1 cellular context compared by ENCODE assay signal in genomic region chr7:78019457-78020130, GRCh38.
TF ChIP-seq lines count a peak whose summit lies in the region.

No MANE protein-coding gene starts in this region.

TF ChIP-seq in K562, 482 proteins besides CTCF, POLR2A, EP300 and RAD21 (continued from another document and continues in another):
- TF ChIP-seq ETS1 (conservative IDR thresholded peaks at IDR 0.05; ENCODE audit: control insufficient read depth, low read depth, low read length) (0 out of 2 replicates have a peak, but pooled peaks have one; percentile 23), ZNF583 (CRISPR knock-in tag; IDR thresholded peaks at IDR 0.05) (no peak), NUFIP1 (IDR thresholded peaks at IDR 0.05; ENCODE audit: partially characterized antibody) (no peak), EHMT2 (IDR thresholded peaks at IDR 0.05) (no peak), HDAC8 (tag; IDR thresholded peaks at IDR 0.05) (no peak), GABPB1 (CRISPR knock-in tag; IDR thresholded peaks at IDR 0.05) (peak; percentile 88), SUPT5H (IDR thresholded peaks at IDR 0.05) (peak; percentile 57; the same call in 1 of the 2 replicates), SMARCE1 (IDR thresholded peaks at IDR 0.05) (0 out of 2 replicates have a peak, but pooled peaks have one; percentile 10), GMEB1 (CRISPR knock-in tag; IDR thresholded peaks at IDR 0.05) (peak; percentile 51; the same call in 1 of the 2 replicates), HMGN3 (IDR thresholded peaks at IDR 0.05; ENCODE audit: borderline replicate concordance, extremely low read depth, insufficient read length, low read depth, low read length) (peak; percentile 36), MAX (CRISPR knock-in tag; IDR thresholded peaks at IDR 0.05) (no peak), ZNF134 (CRISPR knock-in tag; conservative IDR thresholded peaks at IDR 0.05) (peak; percentile 51; the same call in 1 of the 2 replicates), TCF3 (CRISPR knock-in tag; IDR thresholded peaks at IDR 0.05) (0 out of 2 replicates have a peak, but pooled peaks have one; percentile 18), FIP1L1 (IDR thresholded peaks at IDR 0.05; ENCODE audit: low read depth, low read length, poor library complexity, severe bottlenecking) (no peak), ZFP36 (IDR thresholded peaks at IDR 0.05; ENCODE audit: low read depth, low read length, partially characterized antibody) (no peak), KDM2B (CRISPR knock-in tag; IDR thresholded peaks at IDR 0.05) (peak; percentile 59; the same call in 1 of the 2 replicates), SMAD3 (CRISPR knock-in tag; conservative IDR thresholded peaks at IDR 0.05) (no peak), CTBP1 (IDR thresholded peaks at IDR 0.05; ENCODE audit: borderline replicate concordance) (peak; percentile 95), KLF1 (tag; IDR thresholded peaks at IDR 0.05) (peak; percentile 49), PCBP1 (IDR thresholded peaks at IDR 0.05; ENCODE audit: low read depth, low read length, poor library complexity, severe bottlenecking) (peak; percentile 79), POLR2AphosphoS5 (IDR thresholded peaks at IDR 0.05; ENCODE audit: control insufficient read depth, insufficient read depth, low read depth, low read length) (0 out of 2 replicates have a peak, but pooled peaks have one; percentile 27), HDAC2 (IDR thresholded peaks at IDR 0.05) (peak; percentile 46; the same call in 1 of the 2 replicates), GTF2E2 (tag; IDR thresholded peaks at IDR 0.05) (0 out of 2 replicates have a peak, but pooled peaks have one; percentile 69), CC2D1A (IDR thresholded peaks at IDR 0.05) (no peak), HMG20A (CRISPR knock-in tag; conservative IDR thresholded peaks at IDR 0.05) (no peak), KAT7 (CRISPR knock-in tag; IDR thresholded peaks at IDR 0.05; ENCODE audit: borderline replicate concordance) (peak; percentile 59; the same call in 1 of the 2 replicates), ZNF699 (CRISPR knock-in tag; IDR thresholded peaks at IDR 0.05; ENCODE audit: insufficient replicate concordance) (no peak), POLR2G (IDR thresholded peaks at IDR 0.05; ENCODE audit: low read depth, low read length) (peak; percentile 88), SIN3A (IDR thresholded peaks at IDR 0.05; ENCODE audit: borderline replicate concordance in 2 of 2, control insufficient read depth in 1 of 2, low read depth in 2 of 2, low read length in 2 of 2) (peak in 1 of 2 experiments; percentile 32; a peak in 1 of 4 replicates), CHCHD3 (CRISPR knock-in tag; IDR thresholded peaks at IDR 0.05) (no peak), RB1 (IDR thresholded peaks at IDR 0.05; ENCODE audit: low read depth) (0 out of 2 replicates have a peak, but pooled peaks have one; percentile 9), AFF4 (CRISPR knock-in tag; IDR thresholded peaks at IDR 0.05) (peak; percentile 46; the same call in 1 of the 2 replicates), ZNF766 (CRISPR knock-in tag; conservative IDR thresholded peaks at IDR 0.05) (0 out of 2 replicates have a peak, but pooled peaks have one; percentile 5), PHF8 (IDR thresholded peaks at IDR 0.05; ENCODE audit: borderline replicate concordance, low read length) (peak; percentile 67; the same call in 1 of the 2 replicates), ZNF584 (CRISPR knock-in tag; IDR thresholded peaks at IDR 0.05; ENCODE audit: low read depth) (no peak; the same call in 1 of the 2 replicates), WHSC1 (IDR thresholded peaks at IDR 0.05; ENCODE audit: low read length) (no peak), SMC3 (conservative IDR thresholded peaks at IDR 0.05; ENCODE audit: insufficient read depth, low read depth, low read length) (no peak), ETV1 (tag; conservative IDR thresholded peaks at IDR 0.05; ENCODE audit: low read depth) (peak; percentile 86), PRPF4 (IDR thresholded peaks at IDR 0.05; ENCODE audit: insufficient read depth, low read depth, low read length, poor library complexity, severe bottlenecking) (no peak), VEZF1 (CRISPR knock-in tag; IDR thresholded peaks at IDR 0.05) (peak; percentile 68), YY1 (IDR thresholded peaks at IDR 0.05; ENCODE audit: borderline replicate concordance in 1 of 3, control insufficient read depth in 1 of 3, extremely low read depth in 1 of 3, insufficient read depth in 3 of 3, insufficient read length in 1 of 3, insufficient replicate concordance in 2 of 3, low read depth in 1 of 3, low read length in 2 of 3) (peak in 2 of 3 experiments; percentile 6 to 7), ID3 (CRISPR knock-in tag; IDR thresholded peaks at IDR 0.05) (no peak), ID3 (tag; IDR thresholded peaks at IDR 0.05) (no peak), MBD2 (IDR thresholded peaks at IDR 0.05; ENCODE audit: borderline replicate concordance, low read depth) (no peak), ZBTB7A (IDR thresholded peaks at IDR 0.05; ENCODE audit: borderline replicate concordance, control insufficient read depth, low read depth, low read length) (peak; percentile 54; the same call in 1 of the 2 replicates), CGGBP1 (CRISPR knock-in tag; IDR thresholded peaks at IDR 0.05) (peak; percentile 37; the same call in 1 of the 2 replicates), HDAC6 (IDR thresholded peaks at IDR 0.05; ENCODE audit: low read depth, low read length) (no peak), SP1 (CRISPR knock-in tag; IDR thresholded peaks at IDR 0.05) (peak; percentile 39; the same call in 1 of the 2 replicates), PTBP1 (IDR thresholded peaks at IDR 0.05; ENCODE audit: low read depth, low read length) (no peak), UBTF (IDR thresholded peaks at IDR 0.05; ENCODE audit: borderline replicate concordance in 1 of 2, low read depth in 2 of 2, low read length in 2 of 2) (peak; percentile 87 to 88; a peak in 3 of 4 replicates)
